ENCODE assay signal across 25 cellular contexts in the genomic region with DNA sequence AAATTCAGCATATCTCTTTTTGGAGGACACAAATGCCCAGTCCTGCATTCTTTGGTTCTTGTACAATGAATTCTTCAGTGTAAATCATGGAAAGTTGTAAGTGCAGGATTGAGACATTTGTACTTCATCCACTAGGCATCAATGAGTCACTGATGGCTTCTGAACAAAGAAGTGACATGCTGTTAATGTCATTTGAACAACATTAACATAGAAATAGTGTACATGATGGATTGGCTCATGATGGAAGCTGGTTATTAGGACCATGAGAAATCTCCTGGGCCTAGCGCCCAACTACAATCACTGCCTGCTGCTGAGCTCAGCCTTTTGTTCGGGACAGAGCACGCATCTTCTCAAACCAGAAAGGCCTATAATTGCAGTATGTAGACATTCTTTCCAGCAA.
"Had no signal": no experiment of that assay in that cellular context is flagged by ENCODE, and none has a peak within 500 bp of the region (broad histone marks: within the 10 kb centered on the region; RNA-seq: fewer than 3 reads in every experiment).

No MANE protein-coding gene starts in this region.

- H3K4me1 ChIP-seq: colonic mucosa, esophagus squamous epithelium, foreskin keratinocyte, gastroesophageal sphincter, heart left ventricle, lower lobe of right lung had no signal

- DNase-seq: colonic mucosa; cortex of kidney; effector CD8-positive, alpha-beta T cell; effector memory CD8-positive, alpha-beta T cell; endodermal cell; esophagus squamous epithelium; foreskin keratinocyte; heart left ventricle; hypothalamus; immature natural killer cell; islet precursor cell; kidney; kidney glomerular epithelial cell; left colon; left ventricle myocardium superior; lower lobe of right lung; mesenchymal stem cell; mucosa of descending colon; naive B cell had no signal

- H3K9me3 Mint-ChIP-seq: effector memory CD8-positive, alpha-beta T cell; endodermal cell; mesothelial cell of epicardium had no signal

- H3K27ac ChIP-seq: colonic mucosa, epithelial cell of prostate, esophagus squamous epithelium, foreskin keratinocyte, gastroesophageal sphincter, heart left ventricle, hepatocyte, lower lobe of right lung had no signal

- H3K4me3 Mint-ChIP-seq: dendritic cell treated with granulocyte-macrophage colony-stimulating factor and Interleukin-4, amounts not matched to agents 40 ng/mL and 50 ng/mL, for 4 days; effector memory CD8-positive, alpha-beta T cell; endodermal cell; immature natural killer cell; mesothelial cell of epicardium; naive B cell had no signal

- H3K27ac Mint-ChIP-seq: dendritic cell treated with granulocyte-macrophage colony-stimulating factor and Interleukin-4, amounts not matched to agents 40 ng/mL and 50 ng/mL, for 4 days; effector memory CD8-positive, alpha-beta T cell; endodermal cell; immature natural killer cell; mesothelial cell of epicardium; naive B cell had no signal

- H3K36me3 Mint-ChIP-seq: immature natural killer cell, mesothelial cell of epicardium, naive B cell had no signal

- H3K36me3 ChIP-seq: colonic mucosa, esophagus squamous epithelium, gastroesophageal sphincter, heart left ventricle, lower lobe of right lung had no signal

- H3K9me3 ChIP-seq: colonic mucosa, esophagus squamous epithelium, gastroesophageal sphincter, heart left ventricle, lower lobe of right lung, mucosa of descending colon had no signal

- H3K27me3 ChIP-seq: colonic mucosa, foreskin keratinocyte, gastroesophageal sphincter, heart left ventricle, hepatocyte had no signal

- ATAC-seq: effector memory CD8-positive, alpha-beta T cell; foreskin keratinocyte; gastroesophageal sphincter; heart left ventricle; left colon; left lobe of liver; left ventricle myocardium superior; lower lobe of right lung; mucosa of descending colon had no signal

- H3K4me3 ChIP-seq: colonic mucosa, esophagus squamous epithelium, gastroesophageal sphincter, heart left ventricle, hepatocyte, lower lobe of right lung, mucosa of descending colon had no signal

- H3K4me1 Mint-ChIP-seq: endodermal cell, immature natural killer cell, mesothelial cell of epicardium, naive B cell had no signal
